Comparison of ENCODE assay signal across 11 cellular contexts in genomic region chr10:28664369-28664740, GRCh38. TPM values are rescaled to one million over a fixed set of nuclear protein-coding genes. Genes with fewer than 3 reads are reported as not detected.
DNase-seq lines count a peak whose midpoint lies in the region; ATAC-seq and TF ChIP-seq lines count a peak whose summit lies in the region.
"Had no signal": no experiment of that assay in that cellular context is flagged by ENCODE, and none has a peak within 500 bp of the region (broad histone marks: within the 10 kb centered on the region; RNA-seq: fewer than 3 reads in every experiment).

No MANE protein-coding gene starts in this region.

- ATAC-seq in GM18520 (IDR thresholded peaks at IDR 0.05; ENCODE audit: unreplicated experiment): no peak

- no peak overlapping the region for H4K5ac ChIP-seq in mesendoderm (ENCODE audit: low read length)

- H3K4me3 ChIP-seq in AG04449 (ENCODE audit: low read depth, low read length) (no peak overlapping the region), mesendoderm (ENCODE audit: low read length) (no peak overlapping the region), neuronal stem cell (ENCODE audit: low read length in 2 of 2) (no peak overlapping the region)
- H3K4me3 ChIP-seq: breast epithelium had no signal

- no peak for TF ChIP-seq CTCF in AG04449 (IDR thresholded peaks at IDR 0.05; ENCODE audit: insufficient read depth, low read length, missing control alignments)

- DNase-seq in AG04449 (ENCODE audit: low read depth, low spot score): peak; percentile 65
- peak; percentile 43 for DNase-seq in M059J (ENCODE audit: low read depth)
- peak; percentile 58 for DNase-seq in dedifferentiated amniotic fluid mesenchymal stem cell (ENCODE audit: extremely low spot score)
- DNase-seq in mesendoderm: no peak
- no peak for DNase-seq in neuronal stem cell (ENCODE audit: low spot score)
- DNase-seq in DMS53 (lab: John Stamatoyannopoulos, UW): no peak
- DNase-seq in NCI-H1105 treated with DMSO at 0.1 percent for 48 hours (lab: John Stamatoyannopoulos, UW): no peak
- DNase-seq: NCI-H1417 treated with DMSO at 0.1 percent for 48 hours had no signal

- H3K56ac ChIP-seq in mesendoderm (ENCODE audit: low read length): no peak overlapping the region

- no peak overlapping the region for H2AFZ ChIP-seq in neuronal stem cell (ENCODE audit: low read length)

- H2AK5ac ChIP-seq in mesendoderm (ENCODE audit: low read length) (peak overlapping the region; percentile 4), neuronal stem cell (ENCODE audit: low read depth, low read length) (no peak overlapping the region)

- H3K23ac ChIP-seq in mesendoderm (ENCODE audit: low read length): no peak overlapping the region
- no peak overlapping the region for H3K23ac ChIP-seq in neuronal stem cell (ENCODE audit: low read depth, low read length, poor library complexity)

- H3K79me1 ChIP-seq in mesendoderm (ENCODE audit: low read length) (no peaks in the 10 kb centered on the region), neuronal stem cell (ENCODE audit: low read depth, low read length) (no peaks in the 10 kb centered on the region)

- H2BK12ac ChIP-seq in neuronal stem cell (ENCODE audit: low read length): no peak overlapping the region

- H2BK5ac ChIP-seq in mesendoderm (ENCODE audit: low read length) (peak overlapping the region; percentile 2), neuronal stem cell (ENCODE audit: low read length) (no peak overlapping the region)

- peak overlapping the region; percentile 61 for H3K18ac ChIP-seq in mesendoderm (ENCODE audit: low read length)
- no peak overlapping the region for H3K18ac ChIP-seq in neuronal stem cell (ENCODE audit: low read length)

- POLR2A ChIA-PET in AG04449 (lab: Yijun Ruan, JAX): interaction anchor here (1.0 kb wide), 1 partner anchor 593 kb away, joined by 3 read pairs; no protein-coding TSS in a partner anchor

- H3K36me3 ChIP-seq in mesendoderm (ENCODE audit: control insufficient read depth, insufficient read depth, low read length) (no peaks in the 10 kb centered on the region), neuronal stem cell (replicated peaks in 1 of 2; ENCODE audit: control insufficient read depth in 2 of 2, insufficient read depth in 2 of 2, low read length in 2 of 2) (no peaks in the 10 kb centered on the region)
- H3K36me3 ChIP-seq: breast epithelium, WERI-Rb-1 had no signal

- H4K91ac ChIP-seq in neuronal stem cell (ENCODE audit: low read depth, low read length, poor library complexity): no peak overlapping the region

- H2BK15ac ChIP-seq in mesendoderm (replicated peaks; ENCODE audit: low read depth): peak overlapping the region; percentile 96
- H2BK15ac ChIP-seq in neuronal stem cell (ENCODE audit: low read length): no peak overlapping the region

- H3K4me1 ChIP-seq in mesendoderm (ENCODE audit: control insufficient read depth, low read depth, low read length): peaks cover 9% of the 10 kb centered on the region
- H3K4me1 ChIP-seq in neuronal stem cell (ENCODE audit: control insufficient read depth in 2 of 2, insufficient read depth in 1 of 2, low read depth in 1 of 2, low read length in 2 of 2): peaks cover 0 to 2% of the 10 kb centered on the region in 2 donors
- H3K4me1 ChIP-seq: breast epithelium had no signal

- H2BK120ac ChIP-seq in mesendoderm (ENCODE audit: low read depth, low read length): peak overlapping the region; percentile 94
- no peak overlapping the region for H2BK120ac ChIP-seq in neuronal stem cell (ENCODE audit: low read depth, low read length)

- peaks cover 0 to under 1% of the 10 kb centered on the region in 2 donors for H3K9me3 ChIP-seq in neuronal stem cell (replicated peaks in 1 of 2; ENCODE audit: control insufficient read depth in 2 of 2, insufficient read depth in 1 of 2, low read depth in 1 of 2, low read length in 2 of 2)
- H3K9me3 ChIP-seq: breast epithelium had no signal

- no peak overlapping the region for H3K4me2 ChIP-seq in mesendoderm (ENCODE audit: low read length)
- H3K4me2 ChIP-seq in neuronal stem cell (ENCODE audit: insufficient read depth, low read length, poor library complexity, severe bottlenecking): no peak overlapping the region

- no CpG with 5 or more reads among the region's 6 CpGs for WGBS in mesendoderm (ENCODE audit: extremely low coverage, insufficient coverage, low lambda C conversion rate)
- WGBS in neuronal stem cell (ENCODE audit: extremely low coverage in 2 of 2, insufficient read length in 2 of 2, insufficient replicate concordance in 1 of 2), 2 donors: no CpG with 5 or more reads among the region's 6 CpGs

- no peak overlapping the region for H3K27ac ChIP-seq in mesendoderm (ENCODE audit: low read depth, low read length)
- H3K27ac ChIP-seq in neuronal stem cell (replicated peaks; ENCODE audit: low read length): no peak overlapping the region
- H3K27ac ChIP-seq: breast epithelium, WERI-Rb-1 had no signal

- CTCF ChIA-PET in AG04449 (lab: Yijun Ruan, JAX): interaction anchor here (0.7 to 6.4 kb wide), 70 partner anchors 10 to 819 kb away, joined by 3 to 110 read pairs (median 4); partner anchors contain the start of gene BAMBI

- no peak overlapping the region for H4K8ac ChIP-seq in mesendoderm (ENCODE audit: low read depth, low read length)
- no peak overlapping the region for H4K8ac ChIP-seq in neuronal stem cell (ENCODE audit: low read depth, low read length)

- H3K4ac ChIP-seq in mesendoderm (ENCODE audit: low read depth, low read length) (peak overlapping the region; percentile 56), neuronal stem cell (ENCODE audit: low read length) (no peak overlapping the region)

- no peak overlapping the region for H3K14ac ChIP-seq in neuronal stem cell (ENCODE audit: low read length)

- H3K9ac ChIP-seq in mesendoderm (ENCODE audit: low read length) (no peak overlapping the region), neuronal stem cell (ENCODE audit: low read depth, low read length, poor library complexity) (no peak overlapping the region)

- peaks cover 2% of the 10 kb centered on the region for H3K79me2 ChIP-seq in mesendoderm (ENCODE audit: control insufficient read depth, insufficient read depth, low read length)

- H3K27me3 ChIP-seq in mesendoderm (ENCODE audit: insufficient read depth, low read length, poor library complexity) (no peaks in the 10 kb centered on the region), neuronal stem cell (ENCODE audit: control insufficient read depth in 3 of 3, insufficient read depth in 3 of 3, low read depth in 1 of 3, low read length in 3 of 3) (peaks cover 0 to 45% (median 20%) of the 10 kb centered on the region in 3 experiments)

RNA-seq across cellular contexts. Expression of gene BAMBI, which starts 13.0 kb away (rescaled TPM):
- 23.1 and 23.7 TPM in 2 replicates for total RNA-seq in M059J (2014; rRNA removed; shearing (Covaris generic))
- polyA plus RNA-seq in mesendoderm (2013, experiment 1 of 2): 43.7 TPM
- 40.0 TPM for polyA plus RNA-seq in mesendoderm (2013, experiment 2 of 2)
- 0.82 TPM for polyA plus RNA-seq in neuronal stem cell (2013, experiment 1 of 2)
- 0.71 TPM for polyA plus RNA-seq in neuronal stem cell (2013, experiment 2 of 2)

Comparison
In these comparisons a context has a peak if more than half of its experiments do, and no peak if none do; other contexts are left out.
1. DNase-seq: peak in AG04449 (single experiment), M059J (single experiment) and dedifferentiated amniotic fluid mesenchymal stem cell (single experiment); none in mesendoderm (single experiment), neuronal stem cell (single experiment), DMS53 (single experiment) and NCI-H1105 treated with DMSO at 0.1 percent for 48 hours (single experiment).